In genomic region chr1:24535778-24536177, GRCh38 we compare ENCODE assay signal across 16 cellular contexts. TPM values are rescaled to one million over a fixed set of nuclear protein-coding genes. Genes with fewer than 3 reads are reported as not detected.
DNase-seq lines count a peak whose midpoint lies in the region; ATAC-seq and TF ChIP-seq lines count a peak whose summit lies in the region.
"Had no signal": no experiment of that assay in that cellular context is flagged by ENCODE, and none has a peak within 500 bp of the region (broad histone marks: within the 10 kb centered on the region; RNA-seq: fewer than 3 reads in every experiment).

No MANE protein-coding gene starts in this region.

- POLR2A ChIA-PET in activated CD4-positive, alpha-beta T cell treated with anti-CD3 and anti-CD28 coated beads, Interleukin-2, amount 10 ng/mL, durations not matched to agents 7 days and 5 days (lab: Charles Lee), result interaction anchor here (0.5 kb wide), 1 partner anchor 952 kb away, joined by 3 read pairs; no protein-coding TSS in a partner anchor
- POLR2A ChIA-PET in activated naive CD8-positive, alpha-beta T cell treated with anti-CD3 and anti-CD28 coated beads, Interleukin-2, amount 10 ng/mL, durations not matched to agents 7 days and 5 days (lab: Charles Lee), result interaction anchor here (1.1 to 5.3 kb wide), 6 partner anchors 31 to 123 kb away, joined by 4 to 45 read pairs (median 7); partner anchors contain the start of genes NIPAL3 and RCAN3

- H3K27ac Mint-ChIP-seq in activated CD4-positive, alpha-beta T cell treated with anti-CD3 and anti-CD28 coated beads, Interleukin-2, amount 10 ng/mL, durations not matched to agents 7 days and 5 days, result peak overlapping the region; percentile 93
- peak overlapping the region; percentile 97 for H3K27ac Mint-ChIP-seq in activated naive CD8-positive, alpha-beta T cell treated with anti-CD3 and anti-CD28 coated beads, Interleukin-2, amount 10 ng/mL, durations not matched to agents 7 days and 5 days
- H3K27ac Mint-ChIP-seq: type B pancreatic cell had no signal

- H3K36me3 ChIP-seq in spleen, result peaks cover 0 to 26% (median 0%) of the 10 kb centered on the region in 6 donors

- H3K27me3 Mint-ChIP-seq in activated CD4-positive, alpha-beta T cell treated with anti-CD3 and anti-CD28 coated beads, Interleukin-2, amount 10 ng/mL, durations not matched to agents 7 days and 5 days, result no peaks in the 10 kb centered on the region
- no peaks in the 10 kb centered on the region for H3K27me3 Mint-ChIP-seq in activated naive CD8-positive, alpha-beta T cell treated with anti-CD3 and anti-CD28 coated beads, Interleukin-2, amount 10 ng/mL, durations not matched to agents 7 days and 5 days
- H3K27me3 Mint-ChIP-seq: type B pancreatic cell had no signal

- H3K4me3 ChIP-seq in spleen, result no peak overlapping the region
- H3K4me3 ChIP-seq: hepatocyte, left ventricle myocardium inferior had no signal

- peaks cover 11 to 66% (median 39%) of the 10 kb centered on the region in 6 donors for H3K4me1 ChIP-seq in spleen
- H3K4me1 ChIP-seq: left ventricle myocardium inferior had no signal

- DNase-seq in activated CD4-positive, alpha-beta T cell treated with anti-CD3 and anti-CD28 coated beads, Interleukin-2, amount 10 ng/mL, durations not matched to agents 7 days and 5 days, result no peak
- no peak for DNase-seq in activated CD4-positive, alpha-beta T cell treated with anti-CD3 and anti-CD28 coated beads, Interleukin-2, amount 50 U/mL, for 48 hours
- peak; percentile 29 to 37 for DNase-seq in NCI-H526 (lab: John Stamatoyannopoulos, UW)
- no peak for DNase-seq in activated naive CD8-positive, alpha-beta T cell treated with anti-CD3 and anti-CD28 coated beads, Interleukin-2, amount 10 ng/mL, durations not matched to agents 7 days and 5 days
- DNase-seq in spleen, result no peak
- DNase-seq in medulla oblongata (ENCODE audit: extremely low spot score), result no peak
- DNase-seq in NCI-H524 (lab: John Stamatoyannopoulos, UW), result no peak
- DNase-seq: esophagus squamous epithelium, left ventricle myocardium inferior, NCI-H1930, SHP77 treated with DMSO at 0.1 percent for 48 hours had no signal

- H3K4me1 Mint-ChIP-seq in activated CD4-positive, alpha-beta T cell treated with anti-CD3 and anti-CD28 coated beads, Interleukin-2, amount 10 ng/mL, durations not matched to agents 7 days and 5 days, result peaks cover 75% of the 10 kb centered on the region
- peaks cover 41% of the 10 kb centered on the region for H3K4me1 Mint-ChIP-seq in activated naive CD8-positive, alpha-beta T cell treated with anti-CD3 and anti-CD28 coated beads, Interleukin-2, amount 10 ng/mL, durations not matched to agents 7 days and 5 days

- H3K27ac ChIP-seq in spleen, result peak overlapping the region; percentile 72 to 92 (median 86)
- H3K27ac ChIP-seq: hepatocyte, left ventricle myocardium inferior had no signal

- no peaks in the 10 kb centered on the region for H3K9me3 ChIP-seq in spleen
- H3K9me3 ChIP-seq: esophagus squamous epithelium, left ventricle myocardium inferior had no signal

- no peak for TF ChIP-seq CTCF in spleen (IDR thresholded peaks at IDR 0.05 in 8 of 11, conservative IDR thresholded peaks at IDR 0.05 in 3 of 11)

- H3K27me3 ChIP-seq in spleen (replicated peaks in 1 of 7), result no peaks in the 10 kb centered on the region
- H3K27me3 ChIP-seq: esophagus squamous epithelium, hepatocyte had no signal

- peak overlapping the region; percentile 83 for H3K4me3 Mint-ChIP-seq in activated CD4-positive, alpha-beta T cell treated with anti-CD3 and anti-CD28 coated beads, Interleukin-2, amount 10 ng/mL, durations not matched to agents 7 days and 5 days
- peak overlapping the region; percentile 88 for H3K4me3 Mint-ChIP-seq in activated naive CD8-positive, alpha-beta T cell treated with anti-CD3 and anti-CD28 coated beads, Interleukin-2, amount 10 ng/mL, durations not matched to agents 7 days and 5 days
- H3K4me3 Mint-ChIP-seq: type B pancreatic cell had no signal

- intact Hi-C loops in spleen (cut with DNase I; ENCODE audit: low total_unique reads), result no loop called here

- CTCF ChIA-PET in activated CD4-positive, alpha-beta T cell treated with anti-CD3 and anti-CD28 coated beads, Interleukin-2, amount 10 ng/mL, durations not matched to agents 7 days and 5 days (lab: Charles Lee), result interaction anchor here (0.5 to 2.1 kb wide), 7 partner anchors 9 to 697 kb away, joined by 3 to 10 read pairs (median 3); partner anchors contain the start of gene NIPAL3

- H3K9me3 Mint-ChIP-seq in activated CD4-positive, alpha-beta T cell treated with anti-CD3 and anti-CD28 coated beads, Interleukin-2, amount 10 ng/mL, durations not matched to agents 7 days and 5 days, result no peaks in the 10 kb centered on the region
- H3K9me3 Mint-ChIP-seq in activated naive CD8-positive, alpha-beta T cell treated with anti-CD3 and anti-CD28 coated beads, Interleukin-2, amount 10 ng/mL, durations not matched to agents 7 days and 5 days, result no peaks in the 10 kb centered on the region
- H3K9me3 Mint-ChIP-seq: type B pancreatic cell had no signal

- TF ChIP-seq POLR2A in spleen (IDR thresholded peaks at IDR 0.05), result no peak

- H3K36me3 Mint-ChIP-seq in activated CD4-positive, alpha-beta T cell treated with anti-CD3 and anti-CD28 coated beads, Interleukin-2, amount 10 ng/mL, durations not matched to agents 7 days and 5 days (ENCODE audit: low read depth), result peaks cover 76% of the 10 kb centered on the region
- peaks cover 45% of the 10 kb centered on the region for H3K36me3 Mint-ChIP-seq in activated naive CD8-positive, alpha-beta T cell treated with anti-CD3 and anti-CD28 coated beads, Interleukin-2, amount 10 ng/mL, durations not matched to agents 7 days and 5 days

- no peak for ATAC-seq in activated naive CD8-positive, alpha-beta T cell treated with anti-CD3 and anti-CD28 coated beads, Interleukin-2, amount 10 ng/mL, durations not matched to agents 7 days and 5 days (ENCODE audit: low read depth)
- no peak for ATAC-seq in HG03045 (IDR thresholded peaks at IDR 0.05; ENCODE audit: unreplicated experiment)

- 78 to 89% (median 85%) methylated on average over 8 of the region's 8 CpGs for WGBS in spleen, 5 donors

RNA-seq across cellular contexts. Expression of gene NCMAP, which starts 20.1 kb away (rescaled TPM):
- total RNA-seq in activated CD4-positive, alpha-beta T cell treated with anti-CD3 and anti-CD28 coated beads, Interleukin-2, amount 10 ng/mL, durations not matched to agents 7 days and 5 days, result not detected
- total RNA-seq in activated naive CD8-positive, alpha-beta T cell treated with anti-CD3 and anti-CD28 coated beads, Interleukin-2, amount 10 ng/mL, durations not matched to agents 7 days and 5 days, result under 1 TPM; 0.19 to 0.23 TPM
- under 1 TPM in 3 of 7 donors, not detected in 4; 0.09 to 0.22 (median 0.20) TPM for total RNA-seq in spleen
- under 1 TPM in 2 of 3 donors, not detected in 1; 0.03 to 0.10 TPM for polyA plus RNA-seq in spleen
- total RNA-seq: A673, osteoblast had no signal

RNA-seq across cellular contexts. Expression of gene RCAN3, which starts 33.1 kb away (rescaled TPM):
- total RNA-seq in activated CD4-positive, alpha-beta T cell treated with anti-CD3 and anti-CD28 coated beads, Interleukin-2, amount 10 ng/mL, durations not matched to agents 7 days and 5 days, result 100 to 1,000 TPM in 1 of 2 experiments, 10 to 100 TPM in 1; 96.8 to 100 TPM
- 10 to 100 TPM; 77.4 to 84.8 TPM for total RNA-seq in activated naive CD8-positive, alpha-beta T cell treated with anti-CD3 and anti-CD28 coated beads, Interleukin-2, amount 10 ng/mL, durations not matched to agents 7 days and 5 days
- 10 to 100 TPM; 14.4 to 21.7 (median 17.9) TPM for total RNA-seq in spleen
- 1 to 10 TPM; 6.1 to 7.2 (median 6.4) TPM for polyA plus RNA-seq in spleen

Comparison
In these comparisons a context has a peak if more than half of its experiments do, and no peak if none do; other contexts are left out.
1. DNase-seq: peak in NCI-H526 (2 of 2); none in activated CD4-positive, alpha-beta T cell treated with anti-CD3 and anti-CD28 coated beads, Interleukin-2, amount 10 ng/mL, durations not matched to agents 7 days and 5 days (single experiment), activated CD4-positive, alpha-beta T cell treated with anti-CD3 and anti-CD28 coated beads, Interleukin-2, amount 50 U/mL, for 48 hours (0 of 2), activated naive CD8-positive, alpha-beta T cell treated with anti-CD3 and anti-CD28 coated beads, Interleukin-2, amount 10 ng/mL, durations not matched to agents 7 days and 5 days (single experiment), spleen (single experiment), medulla oblongata (single experiment) and NCI-H524 (0 of 2).